36 cellular contexts compared by ENCODE assay signal in the genomic region with DNA sequence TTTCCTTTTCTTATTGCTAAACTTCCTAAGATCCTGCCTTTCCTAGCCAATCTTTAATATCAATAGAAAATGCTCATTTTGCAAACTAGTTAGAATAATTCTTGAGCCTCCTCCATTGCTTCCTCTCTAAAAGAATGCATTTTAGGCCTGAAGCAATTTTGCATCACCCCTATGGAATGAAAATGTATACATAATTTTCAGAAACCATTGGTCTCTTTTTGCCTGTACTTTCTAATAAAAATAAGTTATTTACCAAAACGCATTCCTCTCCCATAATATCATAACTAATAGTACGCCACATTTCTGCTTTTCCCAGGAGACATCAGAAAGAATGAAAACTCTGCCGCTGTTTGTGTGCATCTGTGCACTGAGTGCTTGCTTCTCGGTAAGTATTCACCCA. TPM values are rescaled to one million over a fixed set of nuclear protein-coding genes. Genes with fewer than 3 reads are reported as not detected.
"Had no signal": no experiment of that assay in that cellular context is flagged by ENCODE, and none has a peak within 500 bp of the region (broad histone marks: within the 10 kb centered on the region; RNA-seq: fewer than 3 reads in every experiment).

No MANE protein-coding gene starts in this region.

- H3K4me1 ChIP-seq: adrenal gland, ascending aorta, heart right ventricle, left ventricle myocardium inferior, right lobe of liver, testis, transverse colon had no signal

- H3K36me3 ChIP-seq: adrenal gland, ascending aorta, cardiac muscle cell, heart right ventricle, left ventricle myocardium inferior, right lobe of liver, transverse colon, WERI-Rb-1 had no signal

- H3K4me1 Mint-ChIP-seq: activated CD4-positive, alpha-beta T cell treated with anti-CD3 and anti-CD28 coated beads, Interleukin-2, amount 10 ng/mL, durations not matched to agents 24 days and 14 days; brain had no signal

- H3K36me3 Mint-ChIP-seq: activated naive CD8-positive, alpha-beta T cell; brain; natural killer cell treated with Interleukin-12 subunit alpha and Interleukin-12 subunit beta and Interleukin-15 and Interleukin-18, amount 100 ng/mL, for 72 hours had no signal

- H3K9me3 ChIP-seq: adrenal gland, ascending aorta, right lobe of liver, testis, transverse colon had no signal

- H3K27me3 ChIP-seq: adrenal gland, ascending aorta, cardiac muscle cell, heart right ventricle, right lobe of liver, testis, transverse colon had no signal

- H3K9me3 Mint-ChIP-seq: activated CD4-positive, alpha-beta T cell treated with anti-CD3 and anti-CD28 coated beads, Interleukin-2, amount 10 ng/mL, durations not matched to agents 24 days and 14 days; activated CD8-positive, alpha-beta T cell treated with anti-CD3 and anti-CD28 coated beads for 36 hours; T-helper 1 cell treated with Interleukin-12 subunit alpha and Interleukin-12 subunit beta and Interleukin-4 antibody, amounts not matched to agents 30 μg/mL and 1 μg/mL, for 36 hours had no signal

- H3K27ac Mint-ChIP-seq: activated CD4-positive, alpha-beta T cell treated with anti-CD3 and anti-CD28 coated beads, Interleukin-2, amount 10 ng/mL, durations not matched to agents 24 days and 14 days; activated CD8-positive, alpha-beta T cell treated with anti-CD3 and anti-CD28 coated beads for 36 hours; activated naive CD8-positive, alpha-beta T cell; brain; endodermal cell; natural killer cell treated with Interleukin-12 subunit alpha and Interleukin-12 subunit beta and Interleukin-15 and Interleukin-18, amount 100 ng/mL, for 72 hours; T-helper 1 cell treated with Interleukin-12 subunit alpha and Interleukin-12 subunit beta and Interleukin-4 antibody, amounts not matched to agents 30 μg/mL and 1 μg/mL, for 36 hours had no signal

- H3K4me3 Mint-ChIP-seq: activated CD4-positive, alpha-beta T cell treated with anti-CD3 and anti-CD28 coated beads, Interleukin-2, amount 10 ng/mL, durations not matched to agents 24 days and 14 days; activated CD8-positive, alpha-beta T cell treated with anti-CD3 and anti-CD28 coated beads for 36 hours; activated naive CD8-positive, alpha-beta T cell; brain; endodermal cell; natural killer cell treated with Interleukin-12 subunit alpha and Interleukin-12 subunit beta and Interleukin-15 and Interleukin-18, amount 100 ng/mL, for 72 hours; T-helper 1 cell treated with Interleukin-12 subunit alpha and Interleukin-12 subunit beta and Interleukin-4 antibody, amounts not matched to agents 30 μg/mL and 1 μg/mL, for 36 hours had no signal

- H3K27me3 Mint-ChIP-seq: activated CD4-positive, alpha-beta T cell treated with anti-CD3 and anti-CD28 coated beads, Interleukin-2, amount 10 ng/mL, durations not matched to agents 24 days and 14 days; activated CD8-positive, alpha-beta T cell treated with anti-CD3 and anti-CD28 coated beads for 36 hours; brain; natural killer cell treated with Interleukin-12 subunit alpha and Interleukin-12 subunit beta and Interleukin-15 and Interleukin-18, amount 100 ng/mL, for 72 hours had no signal

- H3K27ac ChIP-seq: adrenal gland, ascending aorta, cardiac muscle cell, coronary artery, heart right ventricle, left ventricle myocardium inferior, right lobe of liver, testis, transverse colon, WERI-Rb-1 had no signal

- H3K4me3 ChIP-seq: adrenal gland, ascending aorta, cardiac muscle cell, coronary artery, heart right ventricle, left ventricle myocardium inferior, lung, mucosa of descending colon, right lobe of liver, testis, transverse colon had no signal

- DNase-seq: activated CD4-positive, alpha-beta T cell treated with anti-CD3 and anti-CD28 coated beads, Interleukin-2, amount 10 ng/mL, durations not matched to agents 24 days and 14 days; activated CD8-positive, alpha-beta T cell treated with anti-CD3 and anti-CD28 coated beads for 36 hours; activated effector memory CD4-positive, alpha-beta T cell treated with Interleukin-2 at 50 U/mL for 16 hours; activated naive CD4-positive, alpha-beta T cell treated with Interleukin-2 at 50 U/mL for 16 hours; activated T-cell treated with anti-CD3 and anti-CD28 coated beads, Interleukin-2, amount 50 U/mL, for 48 hours; adrenal gland; endodermal cell; foreskin melanocyte; heart right ventricle; left ventricle myocardium inferior; mucosa of descending colon; right lobe of liver; stimulated activated CD4-positive, alpha-beta T cell treated with anti-CD3 and anti-CD28 coated beads, Interleukin-2, amount 100 ng/mL, for 48 hours; stimulated activated naive CD8-positive, alpha-beta T cell treated with anti-CD3 and anti-CD28 coated beads, Interleukin-15, Interleukin-2, amounts not matched to agents 100 U/mL and 50 U/mL, for 24 hours; SW 1271; T-helper 9 cell; testis; transverse colon; WERI-Rb-1 had no signal

RNA-seq across cellular contexts. Expression of gene MUC7, which starts 1.7 kb away (rescaled TPM):
- total RNA-seq: activated CD4-positive, alpha-beta T cell treated with anti-CD3 and anti-CD28 coated beads, Interleukin-2, amount 10 ng/mL, durations not matched to agents 24 days and 14 days; activated CD8-positive, alpha-beta T cell treated with anti-CD3 and anti-CD28 coated beads for 36 hours; adrenal gland; ascending aorta; cardiac muscle cell; cerebellum; endodermal cell; esophagus mucosa; glomerular endothelial cell; heart right ventricle; left ventricle myocardium inferior; lung; mesenteric fat pad; mucosa of descending colon; myocyte; natural killer cell treated with Interleukin-12 subunit alpha and Interleukin-12 subunit beta and Interleukin-15 and Interleukin-18, amount 100 ng/mL, for 72 hours; osteoblast; posterior vena cava; right lobe of liver; skeletal muscle tissue; testis; transverse colon; urinary bladder had no signal

RNA-seq across cellular contexts. Expression of gene AMTN, which starts 44.7 kb away (rescaled TPM):
- total RNA-seq: activated CD4-positive, alpha-beta T cell treated with anti-CD3 and anti-CD28 coated beads, Interleukin-2, amount 10 ng/mL, durations not matched to agents 24 days and 14 days; activated CD8-positive, alpha-beta T cell treated with anti-CD3 and anti-CD28 coated beads for 36 hours; adrenal gland; ascending aorta; cardiac muscle cell; cerebellum; endodermal cell; esophagus mucosa; glomerular endothelial cell; heart right ventricle; left ventricle myocardium inferior; mesenteric fat pad; mucosa of descending colon; myocyte; natural killer cell treated with Interleukin-12 subunit alpha and Interleukin-12 subunit beta and Interleukin-15 and Interleukin-18, amount 100 ng/mL, for 72 hours; osteoblast; posterior vena cava; right lobe of liver; skeletal muscle tissue; testis; transverse colon; urinary bladder had no signal
